In genomic region chr4:145308598-145308997, GRCh38 we compare ENCODE assay signal across 20 cellular contexts.
A peak's percentile ranks its signal among the peaks of the same experiment; 100 is the strongest.
DNase-seq lines count a peak whose midpoint lies in the region; ATAC-seq and TF ChIP-seq lines count a peak whose summit lies in the region.
"Had no signal": no experiment of that assay in that cellular context is flagged by ENCODE, and none has a peak within 500 bp of the region (broad histone marks: within the 10 kb centered on the region; RNA-seq: fewer than 3 reads in every experiment).

No MANE protein-coding gene starts in this region.

- H3K36me3 Mint-ChIP-seq in activated naive CD4-positive, alpha-beta T cell treated with anti-CD3 and anti-CD28 coated beads for 36 hours (ENCODE audit: low read depth): no peaks in the 10 kb centered on the region
- H3K36me3 Mint-ChIP-seq in natural killer cell treated with Interleukin-12 subunit alpha and Interleukin-12 subunit beta and Interleukin-15 and Interleukin-18, amount 100 ng/mL, for 72 hours: no peaks in the 10 kb centered on the region
- H3K36me3 Mint-ChIP-seq: IgD-negative memory B cell had no signal

- H3K27me3 Mint-ChIP-seq in activated naive CD4-positive, alpha-beta T cell treated with anti-CD3 and anti-CD28 coated beads for 36 hours (ENCODE audit: low read depth): peaks cover 4% of the 10 kb centered on the region
- H3K27me3 Mint-ChIP-seq in natural killer cell treated with Interleukin-12 subunit alpha and Interleukin-12 subunit beta and Interleukin-15 and Interleukin-18, amount 100 ng/mL, for 72 hours: peaks cover 16 to 17% of the 10 kb centered on the region in 2 donors

- no peaks in the 10 kb centered on the region for H3K9me1 ChIP-seq in IMR-90 (ENCODE audit: insufficient read depth, low read length)

- dilution Hi-C loops in IMR-90 (cut with HindIII; ENCODE audit: low sequenced_read_pairs, unreplicated experiment): no loop called here

- no peak overlapping the region for H2AFZ ChIP-seq in IMR-90 (replicated peaks; ENCODE audit: low read length, poor library complexity)

- ATAC-seq in IMR-90 (ENCODE audit: low read depth) (no peak), HG03135 (IDR thresholded peaks at IDR 0.05; ENCODE audit: unreplicated experiment) (no peak), left cardiac atrium (no peak)
- ATAC-seq in natural killer cell treated with Interleukin-12 subunit alpha and Interleukin-12 subunit beta and Interleukin-15 and Interleukin-18, amount 100 ng/mL, for 72 hours: no peak
- ATAC-seq: SK-N-SH treated with all-trans-retinoic acid at 6 μM for 48 hours had no signal

- H3K4ac ChIP-seq in IMR-90 (ENCODE audit: low read depth, low read length): no peak overlapping the region

- no TSS peak for BruUV-seq in IMR-90 (replicated peaks; lab: Mats Ljungman, UMichigan)

- in situ Hi-C loops in IMR-90 (cut with MboI; ENCODE audit: low sequenced_read_pairs): no loop called here

- peaks cover 2% of the 10 kb centered on the region for H3K9me3 Mint-ChIP-seq in activated naive CD4-positive, alpha-beta T cell treated with anti-CD3 and anti-CD28 coated beads for 36 hours
- no peaks in the 10 kb centered on the region for H3K9me3 Mint-ChIP-seq in natural killer cell treated with Interleukin-12 subunit alpha and Interleukin-12 subunit beta and Interleukin-15 and Interleukin-18, amount 100 ng/mL, for 72 hours
- H3K9me3 Mint-ChIP-seq: activated CD4-positive, alpha-beta T cell treated with anti-CD3 and anti-CD28 coated beads, Interleukin-2, amount 10 ng/mL, durations not matched to agents 7 days and 5 days had no signal

- H3K14ac ChIP-seq in IMR-90 (replicated peaks; ENCODE audit: low read depth, low read length): no peak overlapping the region

- peaks cover 34% of the 10 kb centered on the region for H3K4me1 Mint-ChIP-seq in activated naive CD4-positive, alpha-beta T cell treated with anti-CD3 and anti-CD28 coated beads for 36 hours (ENCODE audit: low read depth)
- H3K4me1 Mint-ChIP-seq in natural killer cell treated with Interleukin-12 subunit alpha and Interleukin-12 subunit beta and Interleukin-15 and Interleukin-18, amount 100 ng/mL, for 72 hours (ENCODE audit: low read depth in 2 of 2): no peaks in the 10 kb centered on the region
- H3K4me1 Mint-ChIP-seq: IgD-negative memory B cell had no signal

- DNase-seq in activated naive CD4-positive, alpha-beta T cell treated with anti-CD3 and anti-CD28 coated beads for 36 hours: peak; percentile 26
- no peak for DNase-seq in activated naive CD4-positive, alpha-beta T cell (lab: John Stamatoyannopoulos, UW)
- DNase-seq in IMR-90: peak; percentile 22
- DNase-seq in fibroblast of gingiva (ENCODE audit: low read depth): peak; percentile 16
- DNase-seq in GM10248 (ENCODE audit: extremely low spot score): no peak
- no peak for DNase-seq in left cardiac atrium
- no peak for DNase-seq in natural killer cell treated with Interleukin-12 subunit alpha and Interleukin-12 subunit beta and Interleukin-15 and Interleukin-18, amount 100 ng/mL, for 72 hours (ENCODE audit: low spot score)
- DNase-seq: activated CD4-positive, alpha-beta T cell treated with anti-CD3 and anti-CD28 coated beads, Interleukin-2, amount 10 ng/mL, durations not matched to agents 7 days and 5 days; C1 segment of cervical spinal cord; Calu3; H7; mammary epithelial cell; NCI-H1105; NCI-H2029; NCI-H345; NCI-H748 treated with DMSO at 0.1 percent for 48 hours; uterus had no signal

- H2BK5ac ChIP-seq in IMR-90 (ENCODE audit: low read depth, low read length, poor library complexity, severe bottlenecking): no peak overlapping the region

- no peak overlapping the region for H3K4me3 Mint-ChIP-seq in activated naive CD4-positive, alpha-beta T cell treated with anti-CD3 and anti-CD28 coated beads for 36 hours
- H3K4me3 Mint-ChIP-seq in natural killer cell treated with Interleukin-12 subunit alpha and Interleukin-12 subunit beta and Interleukin-15 and Interleukin-18, amount 100 ng/mL, for 72 hours: no peak overlapping the region
- H3K4me3 Mint-ChIP-seq: activated CD4-positive, alpha-beta T cell treated with anti-CD3 and anti-CD28 coated beads, Interleukin-2, amount 10 ng/mL, durations not matched to agents 7 days and 5 days; IgD-negative memory B cell had no signal

- H3K18ac ChIP-seq in IMR-90 (ENCODE audit: low read depth, low read length): no peak overlapping the region

- H3K56ac ChIP-seq in IMR-90 (ENCODE audit: extremely low read depth, insufficient read depth, low read length): no peak overlapping the region

- H4K20me1 ChIP-seq in IMR-90 (ENCODE audit: insufficient read depth, low read length): no peaks in the 10 kb centered on the region

- no peak overlapping the region for H2AK9ac ChIP-seq in IMR-90 (replicated peaks; ENCODE audit: low read depth, low read length, poor library complexity)

- H3K4me2 ChIP-seq in IMR-90 (ENCODE audit: low read depth, low read length): no peak overlapping the region

- no peak overlapping the region for H2AK5ac ChIP-seq in IMR-90 (ENCODE audit: low read depth, low read length)

- H3K27me3 ChIP-seq in IMR-90 (ENCODE audit: control insufficient read depth, insufficient read depth, low read length): peaks cover 9% of the 10 kb centered on the region; the same call in 1 of the 2 replicates
- H3K27me3 ChIP-seq: uterus had no signal

- peak overlapping the region; percentile 72 for H3K27ac Mint-ChIP-seq in activated naive CD4-positive, alpha-beta T cell treated with anti-CD3 and anti-CD28 coated beads for 36 hours
- no peak overlapping the region for H3K27ac Mint-ChIP-seq in natural killer cell treated with Interleukin-12 subunit alpha and Interleukin-12 subunit beta and Interleukin-15 and Interleukin-18, amount 100 ng/mL, for 72 hours
- H3K27ac Mint-ChIP-seq: activated CD4-positive, alpha-beta T cell treated with anti-CD3 and anti-CD28 coated beads, Interleukin-2, amount 10 ng/mL, durations not matched to agents 7 days and 5 days; IgD-negative memory B cell had no signal

- no peak for TF ChIP-seq POLR2A in IMR-90 (IDR thresholded peaks at IDR 0.05; ENCODE audit: low read depth, low read length)

- no peaks in the 10 kb centered on the region for H3K79me1 ChIP-seq in IMR-90 (ENCODE audit: low read depth in 1 of 2, low read length in 2 of 2)

- no peaks in the 10 kb centered on the region for H3K4me1 ChIP-seq in IMR-90 (ENCODE audit: control insufficient read depth, insufficient read depth, low read length)
- H3K4me1 ChIP-seq: uterus had no signal

- no peak overlapping the region for H2BK15ac ChIP-seq in IMR-90 (ENCODE audit: low read depth, low read length)

- no peak overlapping the region for H3K4me3 ChIP-seq in IMR-90 (ENCODE audit: insufficient read depth, low read depth, low read length)
- H3K4me3 ChIP-seq: uterus had no signal

- H3K36me3 ChIP-seq in IMR-90 (ENCODE audit: control insufficient read depth, insufficient read depth, low read length): no peaks in the 10 kb centered on the region
- H3K36me3 ChIP-seq: uterus had no signal

- CTCF ChIA-PET in activated naive CD4-positive, alpha-beta T cell treated with anti-CD3 and anti-CD28 coated beads for 36 hours (lab: Charles Lee): no interaction called here
- CTCF ChIA-PET in IMR-90 (lab: Yijun Ruan, JAX) (interaction anchor here (0.5 kb wide), 1 partner anchor 1166 kb away, joined by 3 read pairs; no protein-coding TSS in a partner anchor), GM10248 (lab: Yijun Ruan, JAX) (interaction anchor here (1.0 kb wide), 1 partner anchor 75 kb away, joined by 3 read pairs; no protein-coding TSS in a partner anchor)

- H3K23ac ChIP-seq in IMR-90 (ENCODE audit: low read depth, low read length): no peak overlapping the region

- no peak overlapping the region for H2BK120ac ChIP-seq in IMR-90 (ENCODE audit: low read depth, low read length)

- intact Hi-C loops in activated naive CD4-positive, alpha-beta T cell treated with anti-CD3 and anti-CD28 coated beads for 36 hours (cut with micrococcal nuclease): loop anchor here (1.0 to 10.0 kb wide), 7 partner anchors 9 to 424 kb away; partner anchors contain the start of genes ABCE1, ANAPC10, MMAA and OTUD4
- intact Hi-C loops in IMR-90 (cut with micrococcal nuclease) (no loop called here), left cardiac atrium (cut with DNase I) (no loop called here)

- H4K5ac ChIP-seq in IMR-90 (ENCODE audit: low read depth, low read length): no peak overlapping the region

- H3K9me3 ChIP-seq in IMR-90 (ENCODE audit: control insufficient read depth, insufficient read depth, low read length): no peaks in the 10 kb centered on the region
- H3K9me3 ChIP-seq: uterus had no signal

- TF ChIP-seq RAD21 in IMR-90 (IDR thresholded peaks at IDR 0.05; ENCODE audit: low read length): no peak

- H3K9ac ChIP-seq in IMR-90 (ENCODE audit: low read depth, low read length): no peak overlapping the region

- H4K91ac ChIP-seq in IMR-90 (ENCODE audit: insufficient read depth, low read depth, low read length): no peak overlapping the region

- WGBS in IMR-90 (ENCODE audit: extremely low coverage in 2 of 2, insufficient read length in 1 of 2), 2 experiments: no CpG with 5 or more reads among the region's 3 CpGs

- POLR2A ChIA-PET in IMR-90 (lab: Charles Lee; ENCODE audit: unreplicated experiment): no interaction called here
- POLR2A ChIA-PET in GM10248 (lab: Yijun Ruan, JAX): no interaction called here

- TF ChIP-seq CTCF in IMR-90 (conservative IDR thresholded peaks at IDR 0.05; ENCODE audit: low read depth, low read length) (no peak), GM10248 (IDR thresholded peaks at IDR 0.05; ENCODE audit: control extremely low read depth, extremely low read depth, low read depth, missing control alignments) (no peak)

- no peak overlapping the region for H2BK20ac ChIP-seq in IMR-90 (ENCODE audit: low read depth, low read length)

- H3K27ac ChIP-seq in IMR-90 (ENCODE audit: insufficient read depth, low read length): no peak overlapping the region
- H3K27ac ChIP-seq: uterus had no signal

- no peak overlapping the region for H4K8ac ChIP-seq in IMR-90 (ENCODE audit: low read depth in 2 of 2, low read length in 2 of 2)

TF ChIP-seq in IMR-90, 13 proteins besides CTCF, POLR2A, EP300 and RAD21:
- TF ChIP-seq MXI1 (IDR thresholded peaks at IDR 0.05; ENCODE audit: borderline replicate concordance, low read depth, low read length) (no peak), RFX5 (IDR thresholded peaks at IDR 0.05; ENCODE audit: low read depth, low read length) (no peak)

Comparison
In these comparisons a context has a peak if more than half of its experiments do, and no peak if none do; other contexts are left out.
1. DNase-seq: peak in activated naive CD4-positive, alpha-beta T cell treated with anti-CD3 and anti-CD28 coated beads for 36 hours (single experiment), IMR-90 (single experiment) and fibroblast of gingiva (single experiment); none in activated naive CD4-positive, alpha-beta T cell (0 of 4), GM10248 (single experiment), left cardiac atrium (single experiment) and natural killer cell treated with Interleukin-12 subunit alpha and Interleukin-12 subunit beta and Interleukin-15 and Interleukin-18, amount 100 ng/mL, for 72 hours (single experiment).